ENCODE assay signal across 15 cellular contexts in the genomic region with DNA sequence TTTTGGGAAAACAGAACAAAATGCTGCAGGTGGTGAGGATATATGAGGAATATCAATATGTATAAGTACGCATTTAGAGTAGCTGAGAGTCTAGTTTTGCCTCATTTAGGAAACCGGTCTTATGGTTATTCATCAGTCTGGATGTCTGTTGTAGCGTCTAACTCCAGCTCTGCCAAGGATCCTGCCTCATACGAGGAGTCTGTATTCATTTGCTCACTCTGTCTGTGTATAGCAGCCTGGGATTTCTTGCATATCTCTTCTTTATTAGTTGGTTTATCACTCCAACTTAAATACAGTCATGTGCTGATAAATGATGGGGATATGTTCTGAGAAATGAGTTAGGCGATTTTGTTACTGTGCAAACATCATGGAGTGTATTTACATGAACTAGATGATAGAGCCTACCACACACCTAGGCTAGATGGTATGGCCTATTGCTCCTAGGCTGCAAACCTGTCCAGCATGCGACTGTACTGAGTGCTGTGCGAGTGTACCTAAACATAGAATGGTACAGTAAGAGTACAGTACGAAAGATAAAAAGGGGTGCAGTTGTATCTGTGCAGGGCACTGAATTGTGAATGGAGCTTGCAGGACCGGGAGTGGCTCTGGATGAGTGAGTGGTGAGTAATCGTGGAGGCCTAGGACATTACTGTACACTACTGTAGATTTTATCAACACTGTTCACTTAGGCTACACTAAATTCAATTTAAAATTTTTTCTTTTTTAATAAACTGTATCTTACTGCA.
DNase-seq lines count a peak whose midpoint lies in the region; ATAC-seq and TF ChIP-seq lines count a peak whose summit lies in the region.
"Had no signal": no experiment of that assay in that cellular context is flagged by ENCODE, and none has a peak within 500 bp of the region (broad histone marks: within the 10 kb centered on the region; RNA-seq: fewer than 3 reads in every experiment).

No MANE protein-coding gene starts in this region.

- BruUV-seq in PC-9 (replicated peaks; lab: Mats Ljungman, UMichigan) = no TSS peak

- no peak overlapping the region for H2AK5ac ChIP-seq in trophoblast cell (ENCODE audit: low read length)

- H3K27me3 ChIP-seq in PC-9 (ENCODE audit: insufficient read depth, low read depth) (no peaks in the 10 kb centered on the region), trophoblast cell (ENCODE audit: insufficient read depth, low read length) (no peaks in the 10 kb centered on the region)

- intact Hi-C loops in PC-9 (cut with micrococcal nuclease; ENCODE audit: unreplicated experiment) = loop anchor here (2.0 kb wide), 1 partner anchor 61 kb away; no protein-coding TSS in a partner anchor

- H3K14ac ChIP-seq in trophoblast cell (ENCODE audit: low read length) = no peak overlapping the region

- no peak overlapping the region for H3K9ac ChIP-seq in trophoblast cell (ENCODE audit: low read length)

- H4K20me1 ChIP-seq in PC-9 (ENCODE audit: insufficient read depth) = no peaks in the 10 kb centered on the region

- no peak overlapping the region for H3K4me3 Mint-ChIP-seq in WTC11
- H3K4me3 Mint-ChIP-seq: activated CD4-positive, alpha-beta T cell treated with anti-CD3 and anti-CD28 coated beads, Interleukin-2, amount 10 ng/mL, durations not matched to agents 7 days and 5 days; effector memory CD8-positive, alpha-beta T cell had no signal

- H4K8ac ChIP-seq in trophoblast cell (ENCODE audit: low read depth, low read length) = no peak overlapping the region

- DNase-seq in GM04504 (ENCODE audit: low read depth) (peak; percentile 19), PC-9 (peak; percentile 65 to 81), epithelial cell of prostate (ENCODE audit: low read depth, low spot score) (peak; percentile 44), trophoblast cell (peak; percentile 53 to 66), NCI-H187 (lab: John Stamatoyannopoulos, UW) (no peak), WTC11 (ENCODE audit: low spot score) (no peak), NCI-H1694 treated with DMSO at 0.1 percent for 48 hours (lab: John Stamatoyannopoulos, UW) (no peak), mucosa of gallbladder (ENCODE audit: low spot score) (no peak)
- DNase-seq: activated CD4-positive, alpha-beta T cell treated with anti-CD3 and anti-CD28 coated beads, Interleukin-2, amount 10 ng/mL, durations not matched to agents 7 days and 5 days; activated naive CD4-positive, alpha-beta T cell treated with anti-CD3 and anti-CD28 coated beads, Interleukin-2, amount 50 U/mL, for 16 hours; DMS 273 treated with DMSO at 0.1 percent for 48 hours; effector memory CD8-positive, alpha-beta T cell; NCI-H1417; posterior cingulate gyrus had no signal

- peaks cover 7% of the 10 kb centered on the region for H3F3A ChIP-seq in PC-9 (ENCODE audit: insufficient read depth, low read depth)

- no peak overlapping the region; the same call in 1 of the 2 replicates for H3K27ac ChIP-seq in PC-9
- H3K27ac ChIP-seq in epithelial cell of prostate = peak overlapping the region; percentile 43
- no peak overlapping the region for H3K27ac ChIP-seq in trophoblast cell (ENCODE audit: low read depth, low read length)

- no peak overlapping the region for H4K12ac ChIP-seq in trophoblast cell (ENCODE audit: low read depth, low read length)

- H3K18ac ChIP-seq in trophoblast cell (ENCODE audit: low read length) = no peak overlapping the region

- peak overlapping the region; percentile 70 for H2BK12ac ChIP-seq in trophoblast cell (ENCODE audit: low read length)

- H3K36me3 Mint-ChIP-seq in WTC11 = no peaks in the 10 kb centered on the region

- no peak for ATAC-seq in WTC11
- ATAC-seq: effector memory CD8-positive, alpha-beta T cell had no signal

- no peaks in the 10 kb centered on the region for H3K79me2 ChIP-seq in PC-9 (ENCODE audit: low read depth)
- no peaks in the 10 kb centered on the region for H3K79me2 ChIP-seq in trophoblast cell (ENCODE audit: control insufficient read depth, insufficient read depth, low read length, poor library complexity)

- no peak overlapping the region for H4K91ac ChIP-seq in trophoblast cell (ENCODE audit: low read depth, low read length)

- H3K36me3 ChIP-seq in PC-9 (ENCODE audit: low read depth) = no peaks in the 10 kb centered on the region
- no peaks in the 10 kb centered on the region for H3K36me3 ChIP-seq in trophoblast cell (ENCODE audit: control insufficient read depth in 1 of 2, insufficient read depth in 2 of 2, low read length in 2 of 2)
- H3K36me3 ChIP-seq: HAP-1 had no signal

- no peaks in the 10 kb centered on the region for H3K27me3 Mint-ChIP-seq in WTC11 (ENCODE audit: low read depth)
- H3K27me3 Mint-ChIP-seq: activated CD4-positive, alpha-beta T cell treated with anti-CD3 and anti-CD28 coated beads, Interleukin-2, amount 10 ng/mL, durations not matched to agents 7 days and 5 days; effector memory CD8-positive, alpha-beta T cell had no signal

- no peak overlapping the region for H3K4ac ChIP-seq in trophoblast cell (ENCODE audit: low read depth, low read length)

- POLR2A ChIA-PET in PC-9 (lab: Charles Lee; ENCODE audit: unreplicated experiment) = no interaction called here
- POLR2A ChIA-PET in WTC11 (lab: Charles Lee) = no interaction called here

- H3K9me3 Mint-ChIP-seq in WTC11 = no peaks in the 10 kb centered on the region
- H3K9me3 Mint-ChIP-seq: activated CD4-positive, alpha-beta T cell treated with anti-CD3 and anti-CD28 coated beads, Interleukin-2, amount 10 ng/mL, durations not matched to agents 7 days and 5 days; effector memory CD8-positive, alpha-beta T cell had no signal

- no peak overlapping the region for H2BK5ac ChIP-seq in trophoblast cell (ENCODE audit: low read depth, low read length, poor library complexity)

- peaks cover 3% of the 10 kb centered on the region; the same call in 1 of the 2 replicates for H3K4me1 Mint-ChIP-seq in WTC11
- H3K4me1 Mint-ChIP-seq: activated CD4-positive, alpha-beta T cell treated with anti-CD3 and anti-CD28 coated beads, Interleukin-2, amount 10 ng/mL, durations not matched to agents 7 days and 5 days had no signal

- H2AFZ ChIP-seq in PC-9 = no peak overlapping the region
- no peak overlapping the region for H2AFZ ChIP-seq in trophoblast cell (ENCODE audit: insufficient read depth, low read length, poor library complexity)

- H3K27ac Mint-ChIP-seq in WTC11 = no peak overlapping the region
- H3K27ac Mint-ChIP-seq: activated CD4-positive, alpha-beta T cell treated with anti-CD3 and anti-CD28 coated beads, Interleukin-2, amount 10 ng/mL, durations not matched to agents 7 days and 5 days; effector memory CD8-positive, alpha-beta T cell had no signal

- no peak overlapping the region for H3K23ac ChIP-seq in trophoblast cell (ENCODE audit: low read length)

- H3K9me2 ChIP-seq in PC-9 (ENCODE audit: insufficient read depth) = no peaks in the 10 kb centered on the region

- TF ChIP-seq CTCF in PC-9 (conservative IDR thresholded peaks at IDR 0.05) = no peak
- no peak for TF ChIP-seq CTCF in WTC11 (IDR thresholded peaks at IDR 0.05)

- no peaks in the 10 kb centered on the region for H3K79me1 ChIP-seq in trophoblast cell (ENCODE audit: low read length)

- CTCF ChIA-PET in PC-9 (lab: Charles Lee) (no interaction called here), WTC11 (lab: Charles Lee) (no interaction called here)

- peak overlapping the region; percentile 56 for H2BK120ac ChIP-seq in trophoblast cell (ENCODE audit: insufficient read depth, low read length, poor library complexity)

- H3K4me1 ChIP-seq in PC-9 (replicated peaks; ENCODE audit: insufficient read depth) = peaks cover 17% of the 10 kb centered on the region
- H3K4me1 ChIP-seq in trophoblast cell (ENCODE audit: control insufficient read depth in 1 of 2, insufficient read depth in 2 of 2, low read length in 2 of 2) = peaks cover 2 to 4% of the 10 kb centered on the region in 2 experiments

- H3K9me3 ChIP-seq in PC-9 (ENCODE audit: insufficient read depth, low read depth) = no peaks in the 10 kb centered on the region
- H3K9me3 ChIP-seq in trophoblast cell (ENCODE audit: insufficient read depth, low read depth, low read length) = no peaks in the 10 kb centered on the region
- H3K9me3 ChIP-seq: HAP-1 had no signal

- WGBS in trophoblast cell (ENCODE audit: extremely low coverage, insufficient coverage, insufficient read length) = no CpG with 5 or more reads among the region's 10 CpGs

- peak overlapping the region; percentile 43 for H3K4me2 ChIP-seq in PC-9
- peak overlapping the region; percentile 46 for H3K4me2 ChIP-seq in trophoblast cell (ENCODE audit: low read length)

- H3K4me3 ChIP-seq in PC-9 (no peak overlapping the region), trophoblast cell (ENCODE audit: low read depth, low read length) (no peak overlapping the region)
- H3K4me3 ChIP-seq: HAP-1 had no signal

TF ChIP-seq in WTC11, 78 proteins besides CTCF, POLR2A, EP300 and RAD21:
- TF ChIP-seq, protein P1, sequence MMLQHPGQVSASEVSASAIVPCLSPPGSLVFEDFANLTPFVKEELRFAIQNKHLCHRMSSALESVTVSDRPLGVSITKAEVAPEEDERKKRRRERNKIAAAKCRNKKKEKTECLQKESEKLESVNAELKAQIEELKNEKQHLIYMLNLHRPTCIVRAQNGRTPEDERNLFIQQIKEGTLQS (CRISPR knock-in tag; conservative IDR thresholded peaks at IDR 0.05) = no peak
- TF ChIP-seq SP1 (CRISPR knock-in tag; conservative IDR thresholded peaks at IDR 0.05) = no peak
- TF ChIP-seq KAT7 (CRISPR knock-in tag; IDR thresholded peaks at IDR 0.05; ENCODE audit: borderline replicate concordance) = no peak
- TF ChIP-seq ELF4 (CRISPR knock-in tag; IDR thresholded peaks at IDR 0.05; ENCODE audit: low read depth) = no peak
- TF ChIP-seq ATF2 (CRISPR knock-in tag; IDR thresholded peaks at IDR 0.05; ENCODE audit: borderline replicate concordance, low read depth) = no peak
TF ChIP-seq in WTC11: peak in this region for 0.

Comparison
In these comparisons a context has a peak if more than half of its experiments do, and no peak if none do; other contexts are left out.
1. DNase-seq: peak in GM04504 (single experiment), PC-9 (2 of 2), epithelial cell of prostate (single experiment) and trophoblast cell (2 of 2); none in NCI-H187 (0 of 2), WTC11 (single experiment), NCI-H1694 treated with DMSO at 0.1 percent for 48 hours (single experiment) and mucosa of gallbladder (single experiment).